In genomic region chr9:110099236-110099741, GRCh38 we compare ENCODE assay signal across 9 cellular contexts.
DNase-seq lines count a peak whose midpoint lies in the region; ATAC-seq and TF ChIP-seq lines count a peak whose summit lies in the region.
"Had no signal": no experiment of that assay in that cellular context is flagged by ENCODE, and none has a peak within 500 bp of the region (broad histone marks: within the 10 kb centered on the region; RNA-seq: fewer than 3 reads in every experiment).

No MANE protein-coding gene starts in this region.

- peaks cover 22% of the 10 kb centered on the region for H4K20me1 ChIP-seq in GM23248 (ENCODE audit: insufficient read depth)

- H3K4me3 ChIP-seq in GM23248: no peak overlapping the region
- no peak overlapping the region for H3K4me3 ChIP-seq in epithelial cell of esophagus (ENCODE audit: low read length)
- H3K4me3 ChIP-seq: testis had no signal

- H3K9me3 Mint-ChIP-seq in T-helper 2 cell treated with Interferon-gamma antibody and Interleukin-4, amounts not matched to agents 5 μg/mL and 100 μg/mL, for 36 hours: no peaks in the 10 kb centered on the region

- 4 to 5% methylated on average over 3 of the region's 3 CpGs for WGBS in GM23248 (ENCODE audit: low coverage in 1 of 2, low lambda C conversion rate in 2 of 2, missing lambda C conversion rate in 2 of 2), 2 experiments

- H3K9me2 ChIP-seq in GM23248 (ENCODE audit: insufficient read depth): no peaks in the 10 kb centered on the region

- DNase-seq in GM23248: peak; percentile 93
- DNase-seq in NCI-H226: peak; percentile 88
- peak; percentile 92 for DNase-seq in epithelial cell of esophagus (ENCODE audit: low read depth)
- DNase-seq in pulmonary artery endothelial cell (ENCODE audit: low read depth, low spot score): peak; percentile 44
- no peak for DNase-seq in RPMI8226
- DNase-seq in T-helper 2 cell treated with Interferon-gamma antibody and Interleukin-4, amounts not matched to agents 5 μg/mL and 100 μg/mL, for 36 hours (ENCODE audit: low spot score): no peak
- no peak for DNase-seq in GM13976 (ENCODE audit: low spot score)
- DNase-seq: testis had no signal

- peaks cover 20% of the 10 kb centered on the region for H3K36me3 Mint-ChIP-seq in T-helper 2 cell treated with Interferon-gamma antibody and Interleukin-4, amounts not matched to agents 5 μg/mL and 100 μg/mL, for 36 hours (ENCODE audit: low read depth)

- no peaks in the 10 kb centered on the region for H3K27me3 Mint-ChIP-seq in T-helper 2 cell treated with Interferon-gamma antibody and Interleukin-4, amounts not matched to agents 5 μg/mL and 100 μg/mL, for 36 hours (ENCODE audit: low read depth)

- no peak overlapping the region for H3K4me3 Mint-ChIP-seq in T-helper 2 cell treated with Interferon-gamma antibody and Interleukin-4, amounts not matched to agents 5 μg/mL and 100 μg/mL, for 36 hours

- in situ Hi-C loops in GM23248 (cut with MboI): no loop called here
- in situ Hi-C loops in GM13976 (cut with MboI; ENCODE audit: low sequenced_read_pairs, unreplicated experiment): no loop called here

- TF ChIP-seq CTCF in epithelial cell of esophagus (IDR thresholded peaks at IDR 0.05; ENCODE audit: insufficient read depth, low read depth, low read length, missing control alignments) (no peak), GM13976 (IDR thresholded peaks at IDR 0.05; ENCODE audit: borderline replicate concordance, control extremely low read depth, extremely low read depth, insufficient read depth, missing control alignments) (no peak)

- peaks cover 36% of the 10 kb centered on the region for H3K4me1 Mint-ChIP-seq in T-helper 2 cell treated with Interferon-gamma antibody and Interleukin-4, amounts not matched to agents 5 μg/mL and 100 μg/mL, for 36 hours (ENCODE audit: low read depth)

- H3K27ac Mint-ChIP-seq in T-helper 2 cell treated with Interferon-gamma antibody and Interleukin-4, amounts not matched to agents 5 μg/mL and 100 μg/mL, for 36 hours: no peak overlapping the region

- peaks cover 63% of the 10 kb centered on the region for H3F3A ChIP-seq in GM23248 (ENCODE audit: insufficient read depth)

- H3K9ac ChIP-seq in GM23248: peak overlapping the region; percentile 28

- peaks cover 49% of the 10 kb centered on the region for H3K4me1 ChIP-seq in GM23248 (ENCODE audit: insufficient read depth)

- H3K4me2 ChIP-seq in GM23248 (ENCODE audit: unreplicated experiment): peak overlapping the region; percentile 36

- peak overlapping the region; percentile 64 for H3K27ac ChIP-seq in GM23248
- H3K27ac ChIP-seq: testis had no signal

- no peak for ATAC-seq in HG02870 (IDR thresholded peaks at IDR 0.05; ENCODE audit: unreplicated experiment)

- H3K27me3 ChIP-seq in GM23248 (replicated peaks; ENCODE audit: insufficient read depth): no peaks in the 10 kb centered on the region
- H3K27me3 ChIP-seq: testis had no signal

- peaks cover 94% of the 10 kb centered on the region for H3K79me2 ChIP-seq in GM23248 (ENCODE audit: insufficient read depth)

- H2AFZ ChIP-seq in GM23248: no peak overlapping the region

- H3K36me3 ChIP-seq in GM23248 (ENCODE audit: low read depth): peaks cover 14% of the 10 kb centered on the region

- no peaks in the 10 kb centered on the region for H3K9me3 ChIP-seq in GM23248 (ENCODE audit: low read depth)
- H3K9me3 ChIP-seq: testis had no signal

Comparison
In these comparisons a context has a peak if more than half of its experiments do, and no peak if none do; other contexts are left out.
1. DNase-seq: peak in GM23248 (single experiment), NCI-H226 (single experiment), epithelial cell of esophagus (single experiment) and pulmonary artery endothelial cell (single experiment); none in RPMI8226 (single experiment), T-helper 2 cell treated with Interferon-gamma antibody and Interleukin-4, amounts not matched to agents 5 μg/mL and 100 μg/mL, for 36 hours (single experiment) and GM13976 (single experiment).